ENCODE assay signal across 9 cellular contexts in genomic region chr7:116354546-116355422, GRCh38.
DNase-seq lines count a peak whose midpoint lies in the region; FAIRE-seq and TF ChIP-seq lines count a peak whose summit lies in the region.
"Had no signal": no experiment of that assay in that cellular context is flagged by ENCODE, and none has a peak within 500 bp of the region (broad histone marks: within the 10 kb centered on the region; RNA-seq: fewer than 3 reads in every experiment).

No MANE protein-coding gene starts in this region.

- H3K4me1 ChIP-seq in ES-I3 (ENCODE audit: insufficient read depth, low read length), result peaks cover 20% of the 10 kb centered on the region

- peak overlapping the region; percentile 36; the same call in 1 of the 2 replicates for H3K9ac ChIP-seq in ES-I3 (ENCODE audit: low read depth, low read length)

- peak; percentile 93 to 99 for DNase-seq in SW 1271 (lab: John Stamatoyannopoulos, UW)
- peak; percentile 95 for DNase-seq in foreskin melanocyte
- DNase-seq in pulmonary artery endothelial cell (ENCODE audit: low read depth, low spot score), result peak; percentile 99
- no peak for DNase-seq in DMS 273 treated with DMSO at 0.1 percent for 48 hours (lab: John Stamatoyannopoulos, UW)
- DNase-seq in activated CD4-positive, CD25-positive, alpha-beta regulatory T cell treated with anti-CD3 and anti-CD28 coated beads, Interleukin-2, amount 50 U/mL, for 72 hours, result no peak
- no peak for DNase-seq in D721Med (ENCODE audit: insufficient read length, low spot score)
- no peak for DNase-seq in NCI-H2107 (lab: John Stamatoyannopoulos, UW)

- no peak for TF ChIP-seq CTCF in D721Med (IDR thresholded peaks at IDR 0.05; ENCODE audit: insufficient read depth, missing control alignments)

- H3K9me3 ChIP-seq in ES-I3 (ENCODE audit: control insufficient read depth, insufficient read depth, low read length), result no peaks in the 10 kb centered on the region

- no peaks in the 10 kb centered on the region for H3K36me3 ChIP-seq in ES-I3 (ENCODE audit: insufficient read depth, low read length)

- FAIRE-seq in D721Med (lab: Jason Lieb, UNC), result no peak
- FAIRE-seq: colon had no signal

Comparison
In these comparisons a context has a peak if more than half of its experiments do, and no peak if none do; other contexts are left out.
1. DNase-seq: peak in SW 1271 (2 of 2), foreskin melanocyte (single experiment) and pulmonary artery endothelial cell (single experiment); none in DMS 273 treated with DMSO at 0.1 percent for 48 hours (single experiment), activated CD4-positive, CD25-positive, alpha-beta regulatory T cell treated with anti-CD3 and anti-CD28 coated beads, Interleukin-2, amount 50 U/mL, for 72 hours (single experiment), D721Med (single experiment) and NCI-H2107 (single experiment).